1 cellular context compared by ENCODE assay signal in the genomic region with DNA sequence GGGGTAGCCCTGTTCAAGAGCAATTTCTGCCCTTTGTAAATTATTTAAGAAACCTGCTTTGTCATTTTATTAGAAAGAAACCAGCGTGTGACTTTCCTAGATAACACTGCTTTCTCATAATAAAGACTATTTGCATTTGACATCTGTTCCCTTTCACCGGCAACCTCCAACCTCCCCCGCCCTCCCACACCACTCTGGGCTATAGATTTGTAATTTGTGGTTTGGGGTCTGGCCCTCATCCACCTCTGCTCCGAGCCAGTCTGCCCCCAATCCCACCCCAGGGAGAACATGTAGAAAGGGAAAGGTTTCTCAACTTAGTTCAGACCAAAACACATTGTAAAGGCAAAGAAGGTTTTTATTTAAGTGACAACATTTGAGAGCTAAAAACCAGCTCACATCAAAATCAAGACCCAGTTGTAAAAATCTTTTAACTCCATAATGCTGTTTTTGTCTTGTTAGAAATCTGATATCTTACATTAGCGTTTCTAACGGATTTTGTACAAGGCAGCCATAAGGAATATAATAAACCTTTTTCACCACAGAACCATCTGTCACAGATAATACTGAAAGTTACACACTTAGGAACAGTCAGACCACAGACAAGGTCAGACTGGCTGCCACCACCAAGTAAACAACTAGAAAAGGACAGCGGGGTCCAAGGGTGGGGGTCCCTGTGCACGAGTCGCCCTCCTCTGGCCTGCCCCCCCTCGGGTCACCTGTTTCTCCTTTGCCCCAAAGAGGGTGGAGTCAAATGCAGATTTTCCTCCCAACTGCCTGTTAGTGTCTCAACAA.
TF ChIP-seq lines count a peak whose summit lies in the region.

No MANE protein-coding gene starts in this region.

TF ChIP-seq in GM12878, 131 proteins besides CTCF, POLR2A, EP300 and RAD21:
- no peak for TF ChIP-seq POLR2AphosphoS2 (IDR thresholded peaks at IDR 0.05; ENCODE audit: low read depth, low read length)
- TF ChIP-seq SKIL (IDR thresholded peaks at IDR 0.05; ENCODE audit: low read depth, poor library complexity, severe bottlenecking), result peak; percentile 30
- TF ChIP-seq IRF4 (IDR thresholded peaks at IDR 0.05; ENCODE audit: low read depth, low read length), result no peak
- peak; percentile 60 for TF ChIP-seq RAD51 (IDR thresholded peaks at IDR 0.05)
- TF ChIP-seq TBL1XR1 (IDR thresholded peaks at IDR 0.05; ENCODE audit: low read depth, low read length), result 0 out of 2 replicates have a peak, but pooled peaks have one; percentile 62
- no peak for TF ChIP-seq CHD1 (IDR thresholded peaks at IDR 0.05; ENCODE audit: low read depth, low read length)
- 0 out of 2 replicates have a peak, but pooled peaks have one; percentile 59 for TF ChIP-seq CBFB (IDR thresholded peaks at IDR 0.05; ENCODE audit: low read depth)
- TF ChIP-seq BCL11A (IDR thresholded peaks at IDR 0.05; ENCODE audit: low read depth, low read length), result 0 out of 2 replicates have a peak, but pooled peaks have one; percentile 36
- TF ChIP-seq RB1 (IDR thresholded peaks at IDR 0.05; ENCODE audit: borderline replicate concordance), result no peak
- no peak for TF ChIP-seq CBX5 (IDR thresholded peaks at IDR 0.05; ENCODE audit: low read depth)
- TF ChIP-seq TCF3 (IDR thresholded peaks at IDR 0.05; ENCODE audit: borderline replicate concordance, insufficient read depth, low read depth, low read length), result peak; percentile 49; the same call in 1 of the 2 replicates
- TF ChIP-seq ZBED1 (IDR thresholded peaks at IDR 0.05; ENCODE audit: borderline replicate concordance), result 0 out of 2 replicates have a peak, but pooled peaks have one; percentile 51
- 0 out of 2 replicates have a peak, but pooled peaks have one; percentile 48 for TF ChIP-seq MTA3 (IDR thresholded peaks at IDR 0.05; ENCODE audit: borderline replicate concordance, low read length)
- peak; percentile 81 for TF ChIP-seq RUNX3 (IDR thresholded peaks at IDR 0.05; ENCODE audit: low read length)
- peak; percentile 12; the same call in 1 of the 2 replicates for TF ChIP-seq EED (IDR thresholded peaks at IDR 0.05; ENCODE audit: low read depth)
- TF ChIP-seq NFIC (IDR thresholded peaks at IDR 0.05; ENCODE audit: low read depth, low read length), result peak; percentile 33; the same call in 1 of the 2 replicates
- peak in 1 of 2 experiments; percentile 78; a peak in 2 of 3 replicates for TF ChIP-seq EGR1 (IDR thresholded peaks at IDR 0.05; ENCODE audit: borderline replicate concordance in 1 of 2, low read depth in 2 of 2, low read length in 2 of 2)
- peak; percentile 54; the same call in 1 of the 2 replicates for TF ChIP-seq TCF12 (IDR thresholded peaks at IDR 0.05; ENCODE audit: low read depth, low read length)
- peak; percentile 18 to 47; a peak in 2 of 4 replicates for TF ChIP-seq BHLHE40 (IDR thresholded peaks at IDR 0.05; ENCODE audit: borderline replicate concordance in 1 of 2, low read depth in 2 of 2, low read length in 1 of 2)
- TF ChIP-seq MEF2A (IDR thresholded peaks at IDR 0.05; ENCODE audit: insufficient read depth, low read depth, low read length), result 0 out of 2 replicates have a peak, but pooled peaks have one; percentile 5
- 0 out of 4 replicates have a peak, but pooled peaks of 1 of the 2 experiments have one; percentile 20 for TF ChIP-seq IKZF2 (IDR thresholded peaks at IDR 0.05)
- TF ChIP-seq NR2F1 (conservative IDR thresholded peaks at IDR 0.05), result 0 out of 2 replicates have a peak, but pooled peaks have one; percentile 15
- TF ChIP-seq FOXK2 (IDR thresholded peaks at IDR 0.05), result no peak
- 0 out of 2 replicates have a peak, but pooled peaks have one; percentile 13 for TF ChIP-seq JUNB (IDR thresholded peaks at IDR 0.05)
- 0 out of 2 replicates have a peak, but pooled peaks have one; percentile 20 for TF ChIP-seq IKZF1 (conservative IDR thresholded peaks at IDR 0.05)
- peak; percentile 46; the same call in 1 of the 2 replicates for TF ChIP-seq ATF2 (IDR thresholded peaks at IDR 0.05; ENCODE audit: low read length)
- peak; percentile 30; the same call in 1 of the 2 replicates for TF ChIP-seq MTA2 (IDR thresholded peaks at IDR 0.05; ENCODE audit: low read depth)
